In genomic region chr3:32568953-32569352, GRCh38 we compare ENCODE assay signal across 8 cellular contexts. TPM values are rescaled to one million over a fixed set of nuclear protein-coding genes. Genes with fewer than 3 reads are reported as not detected.
A peak's percentile ranks its signal among the peaks of the same experiment; 100 is the strongest.
DNase-seq lines count a peak whose midpoint lies in the region; ATAC-seq and TF ChIP-seq lines count a peak whose summit lies in the region.

No MANE protein-coding gene starts in this region.

- ATAC-seq in naive B cell (ENCODE audit: low read depth in 2 of 2) (no peak), GM21528 (IDR thresholded peaks at IDR 0.05; ENCODE audit: low FRiP score, unreplicated experiment) (no peak)

- H3K36me3 Mint-ChIP-seq in IgD-negative memory B cell, result no peaks in the 10 kb centered on the region
- no peaks in the 10 kb centered on the region for H3K36me3 Mint-ChIP-seq in MCF 10A (ENCODE audit: insufficient read depth, unreplicated experiment)
- no peaks in the 10 kb centered on the region for H3K36me3 Mint-ChIP-seq in naive B cell

- H3K4me3 ChIP-seq in BJ (ENCODE audit: low read depth, low read length), result peak overlapping the region; percentile 97

- DNase-seq in BJ (ENCODE audit: low read depth) (no peak), MCF 10A (ENCODE audit: unreplicated experiment) (no peak), naive B cell (no peak), NCI-H2171 treated with DMSO at 0.1 percent for 48 hours (lab: John Stamatoyannopoulos, UW) (no peak), HPDE6-E6E7 (ENCODE audit: extremely low spot score) (no peak), NCI-H1417 treated with DMSO at 0.1 percent for 48 hours (lab: John Stamatoyannopoulos, UW) (no peak)

- H3K27ac Mint-ChIP-seq in IgD-negative memory B cell (peak overlapping the region in 2 of 3 donors; percentile 64 to 73), MCF 10A (ENCODE audit: low read depth, unreplicated experiment) (peak overlapping the region; percentile 88), naive B cell (peak overlapping the region in 2 of 6 donors; percentile 16 to 91)

- no peaks in the 10 kb centered on the region; the same call in 1 of the 2 replicates for H3K36me3 ChIP-seq in BJ (ENCODE audit: control insufficient read depth, insufficient read depth, low read length)

- peaks cover 19 to 39% (median 28%) of the 10 kb centered on the region in 3 donors for H3K4me1 Mint-ChIP-seq in IgD-negative memory B cell
- no peaks in the 10 kb centered on the region for H3K4me1 Mint-ChIP-seq in MCF 10A (ENCODE audit: insufficient read depth, unreplicated experiment)
- H3K4me1 Mint-ChIP-seq in naive B cell, result peaks cover 16 to 36% (median 21%) of the 10 kb centered on the region in 3 donors

- no peaks in the 10 kb centered on the region for H3K9me3 Mint-ChIP-seq in IgD-negative memory B cell
- no peaks in the 10 kb centered on the region for H3K9me3 Mint-ChIP-seq in MCF 10A (ENCODE audit: unreplicated experiment)
- no peaks in the 10 kb centered on the region for H3K9me3 Mint-ChIP-seq in naive B cell

- BruUV-seq in MCF 10A (replicated peaks; lab: Mats Ljungman, UMichigan), result no TSS peak

- CTCF ChIA-PET in BJ (lab: Yijun Ruan, JAX) (interaction anchor here (1.2 to 1.8 kb wide), 3 partner anchors 12 to 27 kb away, joined by 4 read pairs; no protein-coding TSS in a partner anchor), MCF 10A (lab: Yijun Ruan, JAX) (no interaction called here)

- H3K27me3 Mint-ChIP-seq in IgD-negative memory B cell, result no peaks in the 10 kb centered on the region
- no peaks in the 10 kb centered on the region for H3K27me3 Mint-ChIP-seq in MCF 10A (ENCODE audit: insufficient read depth, unreplicated experiment)
- no peaks in the 10 kb centered on the region for H3K27me3 Mint-ChIP-seq in naive B cell

- H3K27me3 ChIP-seq in BJ (ENCODE audit: control insufficient read depth, insufficient read depth, low read length), result no peaks in the 10 kb centered on the region

- POLR2A ChIA-PET in BJ (lab: Charles Lee) (no interaction called here), MCF 10A (lab: Yijun Ruan, JAX) (interaction anchor here (1.1 to 2.5 kb wide), 10 partner anchors 10 to 204 kb away, joined by 3 to 28 read pairs (median 4); partner anchors contain the start of gene CNOT10)

- H3K4me3 Mint-ChIP-seq in IgD-negative memory B cell (peak overlapping the region; percentile 89 to 96 (median 94)), MCF 10A (ENCODE audit: unreplicated experiment) (peak overlapping the region; percentile 90), naive B cell (peak overlapping the region in 7 of 8 donors; percentile 88 to 95 (median 90))

- intact Hi-C loops in MCF 10A (cut with micrococcal nuclease), result no loop called here

- TF ChIP-seq CTCF in BJ (IDR thresholded peaks at IDR 0.05; ENCODE audit: insufficient read depth, low read depth, low read length) (no peak), MCF 10A (IDR thresholded peaks at IDR 0.05; ENCODE audit: unreplicated experiment) (no peak)

RNA-seq across cellular contexts. Expression of gene DYNC1LI1, which starts 1.7 kb away (rescaled TPM):
- polyA plus RNA-seq in BJ (2011; rRNA removed) (15.9 and 26.9 TPM in 2 replicates), IgD-negative memory B cell (24.6 TPM), naive B cell (ENCODE audit: low read depth in 6 of 6) (10 to 100 TPM; 23.9 to 35.6 (median 32.2) TPM)
- polyA minus RNA-seq in BJ (2011; rRNA and poly(A)+ RNA removed), result 9.0 and 13.8 TPM in 2 replicates
- 39.1 and 47.6 TPM in 2 replicates for total RNA-seq in MCF 10A (2022)
